Comparison of ENCODE assay signal across 8 cellular contexts in the genomic region with DNA sequence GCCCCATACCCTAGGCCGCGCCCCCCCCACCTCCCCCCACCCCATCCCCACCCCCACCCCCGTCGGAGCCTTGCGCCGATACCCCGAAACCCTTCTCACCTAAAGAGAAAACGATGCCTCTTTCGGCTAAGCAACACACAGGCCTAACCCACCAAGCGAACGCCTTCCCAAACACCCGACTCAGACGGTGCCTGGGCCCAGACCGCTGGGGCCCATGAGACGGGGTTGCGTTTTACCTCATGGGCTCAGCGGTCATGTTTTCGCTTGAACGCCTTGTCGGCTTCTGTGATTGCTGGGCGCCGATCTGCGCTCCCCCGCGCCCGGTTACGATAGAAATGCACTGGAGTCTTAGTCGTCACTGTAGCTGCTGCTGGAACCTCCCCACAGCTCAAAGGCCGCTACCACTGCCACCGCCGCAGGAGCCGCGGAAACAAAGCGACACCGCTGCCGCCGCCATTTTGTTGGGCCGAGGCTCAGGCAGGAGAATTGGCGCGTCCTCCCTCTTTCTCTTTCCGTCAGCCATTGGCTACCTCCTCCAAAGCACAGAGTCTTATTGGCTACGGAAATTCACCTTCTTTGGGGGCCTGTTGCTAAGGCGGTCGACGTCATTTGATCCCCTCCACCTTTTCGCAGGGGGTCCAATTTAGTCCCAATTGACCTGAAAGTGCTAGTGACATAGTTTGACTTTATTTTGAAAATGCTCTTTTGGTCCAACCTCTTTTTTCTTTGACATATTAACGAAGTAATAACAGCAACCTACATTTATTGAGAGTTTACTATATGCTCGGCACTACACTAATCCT. TPM values are rescaled to one million over a fixed set of nuclear protein-coding genes. Genes with fewer than 3 reads are reported as not detected.
DNase-seq lines count a peak whose midpoint lies in the region; FAIRE-seq and TF ChIP-seq lines count a peak whose summit lies in the region.

A gene with protein sequence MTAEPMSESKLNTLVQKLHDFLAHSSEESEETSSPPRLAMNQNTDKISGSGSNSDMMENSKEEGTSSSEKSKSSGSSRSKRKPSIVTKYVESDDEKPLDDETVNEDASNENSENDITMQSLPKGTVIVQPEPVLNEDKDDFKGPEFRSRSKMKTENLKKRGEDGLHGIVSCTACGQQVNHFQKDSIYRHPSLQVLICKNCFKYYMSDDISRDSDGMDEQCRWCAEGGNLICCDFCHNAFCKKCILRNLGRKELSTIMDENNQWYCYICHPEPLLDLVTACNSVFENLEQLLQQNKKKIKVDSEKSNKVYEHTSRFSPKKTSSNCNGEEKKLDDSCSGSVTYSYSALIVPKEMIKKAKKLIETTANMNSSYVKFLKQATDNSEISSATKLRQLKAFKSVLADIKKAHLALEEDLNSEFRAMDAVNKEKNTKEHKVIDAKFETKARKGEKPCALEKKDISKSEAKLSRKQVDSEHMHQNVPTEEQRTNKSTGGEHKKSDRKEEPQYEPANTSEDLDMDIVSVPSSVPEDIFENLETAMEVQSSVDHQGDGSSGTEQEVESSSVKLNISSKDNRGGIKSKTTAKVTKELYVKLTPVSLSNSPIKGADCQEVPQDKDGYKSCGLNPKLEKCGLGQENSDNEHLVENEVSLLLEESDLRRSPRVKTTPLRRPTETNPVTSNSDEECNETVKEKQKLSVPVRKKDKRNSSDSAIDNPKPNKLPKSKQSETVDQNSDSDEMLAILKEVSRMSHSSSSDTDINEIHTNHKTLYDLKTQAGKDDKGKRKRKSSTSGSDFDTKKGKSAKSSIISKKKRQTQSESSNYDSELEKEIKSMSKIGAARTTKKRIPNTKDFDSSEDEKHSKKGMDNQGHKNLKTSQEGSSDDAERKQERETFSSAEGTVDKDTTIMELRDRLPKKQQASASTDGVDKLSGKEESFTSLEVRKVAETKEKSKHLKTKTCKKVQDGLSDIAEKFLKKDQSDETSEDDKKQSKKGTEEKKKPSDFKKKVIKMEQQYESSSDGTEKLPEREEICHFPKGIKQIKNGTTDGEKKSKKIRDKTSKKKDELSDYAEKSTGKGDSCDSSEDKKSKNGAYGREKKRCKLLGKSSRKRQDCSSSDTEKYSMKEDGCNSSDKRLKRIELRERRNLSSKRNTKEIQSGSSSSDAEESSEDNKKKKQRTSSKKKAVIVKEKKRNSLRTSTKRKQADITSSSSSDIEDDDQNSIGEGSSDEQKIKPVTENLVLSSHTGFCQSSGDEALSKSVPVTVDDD (N-terminal part only) (minus strand): TSS at position 471 of the 803 bp plus-strand sequence. CDS start 215 bp downstream, at position 256.

- H3K36me3 ChIP-seq in SJCRH30 (no peaks in the 10 kb centered on the region), neuronal stem cell (replicated peaks in 1 of 2; ENCODE audit: control insufficient read depth in 2 of 2, insufficient read depth in 2 of 2, low read length in 2 of 2) (peaks cover 0 to 16% of the 10 kb centered on the region in 2 donors)

- H2BK12ac ChIP-seq in neuronal stem cell (ENCODE audit: low read length): no peak within 1 kb of the TSS

- H3K9me3 ChIP-seq in SJCRH30 (replicated peaks): no peaks in the 10 kb centered on the region
- no peaks in the 10 kb centered on the region for H3K9me3 ChIP-seq in neuronal stem cell (replicated peaks in 1 of 2; ENCODE audit: control insufficient read depth in 2 of 2, insufficient read depth in 1 of 2, low read depth in 1 of 2, low read length in 2 of 2)

- TF ChIP-seq CTCF in subcutaneous adipose tissue (IDR thresholded peaks at IDR 0.05; ENCODE audit: low read depth): no peak

- H4K8ac ChIP-seq in neuronal stem cell (ENCODE audit: low read depth, low read length): no peak within 1 kb of the TSS

- no peak within 1 kb of the TSS for H2BK15ac ChIP-seq in neuronal stem cell (ENCODE audit: low read length)

- FAIRE-seq in frontal cortex (lab: Jason Lieb, UNC): no peak

- H3K18ac ChIP-seq in neuronal stem cell (ENCODE audit: low read length): peak within 1 kb of the TSS; percentile 99

- H2AFZ ChIP-seq in neuronal stem cell (ENCODE audit: low read length): peak within 1 kb of the TSS; percentile 87

- DNase-seq in EH (ENCODE audit: low read depth): peak; percentile 84
- DNase-seq in H4 (ENCODE audit: low spot score): peak; percentile 84
- DNase-seq in M059J (ENCODE audit: low read depth): peak; percentile 87
- DNase-seq in SJCRH30: peak; percentile 77 to 88
- DNase-seq in activated naive CD4-positive, alpha-beta T cell (lab: John Stamatoyannopoulos, UW): peak; percentile 15 to 61 (median 39)
- peak; percentile 58 to 61 for DNase-seq in frontal cortex (ENCODE audit: low spot score in 2 of 2)
- DNase-seq in neuronal stem cell (ENCODE audit: low spot score): peak; percentile 68

- peak within 1 kb of the TSS; percentile 99 for H3K4me3 ChIP-seq in SJCRH30
- peak within 1 kb of the TSS; percentile 90 to 97 for H3K4me3 ChIP-seq in neuronal stem cell (ENCODE audit: low read length in 2 of 2)

- H4K91ac ChIP-seq in neuronal stem cell (ENCODE audit: low read depth, low read length, poor library complexity): peak within 1 kb of the TSS; percentile 85

- peak within 1 kb of the TSS; percentile 97 for H2BK5ac ChIP-seq in neuronal stem cell (ENCODE audit: low read length)

- H3K27me3 ChIP-seq in SJCRH30 (no peaks in the 10 kb centered on the region), neuronal stem cell (ENCODE audit: control insufficient read depth in 3 of 3, insufficient read depth in 3 of 3, low read depth in 1 of 3, low read length in 3 of 3) (no peaks in the 10 kb centered on the region)

- H3K14ac ChIP-seq in neuronal stem cell (ENCODE audit: low read length): no peak within 1 kb of the TSS

- peak within 1 kb of the TSS; percentile 37 for H3K4me2 ChIP-seq in neuronal stem cell (ENCODE audit: insufficient read depth, low read length, poor library complexity, severe bottlenecking)

- H3K27ac ChIP-seq in SJCRH30 (peak within 1 kb of the TSS; percentile 99), neuronal stem cell (replicated peaks; ENCODE audit: low read length) (peak within 1 kb of the TSS; percentile 91)

- H3K4ac ChIP-seq in neuronal stem cell (ENCODE audit: low read length): no peak within 1 kb of the TSS

- no peak within 1 kb of the TSS for H2AK5ac ChIP-seq in neuronal stem cell (ENCODE audit: low read depth, low read length)

- WGBS in neuronal stem cell (ENCODE audit: extremely low coverage in 2 of 2, insufficient read length in 2 of 2, insufficient replicate concordance in 1 of 2), 2 donors: no CpG with 5 or more reads among the region's 48 CpGs

- H3K9ac ChIP-seq in neuronal stem cell (ENCODE audit: low read depth, low read length, poor library complexity): peak within 1 kb of the TSS; percentile 75

- no peaks in the 10 kb centered on the region for H3K79me1 ChIP-seq in neuronal stem cell (ENCODE audit: low read depth, low read length)

- H3K23ac ChIP-seq in neuronal stem cell (ENCODE audit: low read depth, low read length, poor library complexity): no peak within 1 kb of the TSS

- H2BK120ac ChIP-seq in neuronal stem cell (ENCODE audit: low read depth, low read length): no peak within 1 kb of the TSS

- no peaks in the 10 kb centered on the region for H3K4me1 ChIP-seq in SJCRH30
- no peaks in the 10 kb centered on the region for H3K4me1 ChIP-seq in neuronal stem cell (ENCODE audit: control insufficient read depth in 2 of 2, insufficient read depth in 1 of 2, low read depth in 1 of 2, low read length in 2 of 2)

RNA-seq across cellular contexts. Expression of the gene that starts here (rescaled TPM):
- 42.5 and 85.2 TPM in 2 replicates for total RNA-seq in H4 (2014; rRNA removed; shearing (Covaris generic))
- 46.0 and 60.1 TPM in 2 replicates for total RNA-seq in M059J (2014; rRNA removed; shearing (Covaris generic))
- total RNA-seq in SJCRH30 (2014; rRNA removed; shearing (Covaris generic)): 62.7 and 81.2 TPM in 2 replicates
- total RNA-seq in frontal cortex (229 TPM), subcutaneous adipose tissue (100 to 1,000 TPM in 3 of 4 donors, 10 to 100 TPM in 1; 86.5 to 148 (median 114) TPM)
- 52.2 TPM for polyA plus RNA-seq in neuronal stem cell (2013, experiment 1 of 2)
- polyA plus RNA-seq in neuronal stem cell (2013, experiment 2 of 2): 50.6 TPM

Comparison
In these comparisons a context has a peak if more than half of its experiments do, and no peak if none do; other contexts are left out.
1. Peak in every context shown above with its lines: DNase-seq, H3K4me3 ChIP-seq and H3K27ac ChIP-seq.